ENCODE assay signal across 1 cellular context in the genomic region with DNA sequence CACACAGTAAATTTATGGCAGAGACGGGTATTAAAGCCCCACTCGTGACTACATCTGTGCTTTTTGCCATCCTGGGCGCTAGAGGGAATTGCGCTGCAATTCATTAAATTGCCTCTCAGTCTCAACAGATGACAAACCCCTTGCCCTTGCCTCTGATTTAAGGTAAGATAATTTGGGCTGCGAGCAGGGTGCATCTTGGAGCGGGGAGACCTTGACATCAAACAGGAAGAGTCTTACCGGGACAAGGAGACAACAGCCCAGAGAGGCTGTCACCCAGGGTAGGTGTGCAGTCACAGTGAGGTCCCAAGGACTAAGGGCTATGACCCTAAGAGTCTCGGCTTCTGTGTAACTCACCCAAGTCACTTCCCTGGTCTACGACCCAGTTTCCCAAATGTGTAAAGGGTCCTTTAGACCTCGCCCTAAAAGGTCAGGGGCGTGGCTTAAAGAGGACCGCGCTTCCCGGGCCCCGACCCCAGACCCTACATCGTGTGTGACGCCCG.
TF ChIP-seq lines count a peak whose summit lies in the region.

No MANE protein-coding gene starts in this region.

TF ChIP-seq in H1, 55 proteins besides CTCF, POLR2A, EP300 and RAD21 (continued from another document):
- TF ChIP-seq, protein P1, sequence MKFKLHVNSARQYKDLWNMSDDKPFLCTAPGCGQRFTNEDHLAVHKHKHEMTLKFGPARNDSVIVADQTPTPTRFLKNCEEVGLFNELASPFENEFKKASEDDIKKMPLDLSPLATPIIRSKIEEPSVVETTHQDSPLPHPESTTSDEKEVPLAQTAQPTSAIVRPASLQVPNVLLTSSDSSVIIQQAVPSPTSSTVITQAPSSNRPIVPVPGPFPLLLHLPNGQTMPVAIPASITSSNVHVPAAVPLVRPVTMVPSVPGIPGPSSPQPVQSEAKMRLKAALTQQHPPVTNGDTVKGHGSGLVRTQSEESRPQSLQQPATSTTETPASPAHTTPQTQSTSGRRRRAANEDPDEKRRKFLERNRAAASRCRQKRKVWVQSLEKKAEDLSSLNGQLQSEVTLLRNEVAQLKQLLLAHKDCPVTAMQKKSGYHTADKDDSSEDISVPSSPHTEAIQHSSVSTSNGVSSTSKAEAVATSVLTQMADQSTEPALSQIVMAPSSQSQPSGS (IDR thresholded peaks at IDR 0.05; ENCODE audit: low read length): 0 out of 2 replicates have a peak, but pooled peaks have one; percentile 74
- TF ChIP-seq SP1 (IDR thresholded peaks at IDR 0.05; ENCODE audit: low read depth, low read length): no peak
- TF ChIP-seq GABPA (IDR thresholded peaks at IDR 0.05; ENCODE audit: borderline replicate concordance, insufficient read depth, low read length): no peak
- no peak for TF ChIP-seq KDM4A (IDR thresholded peaks at IDR 0.05; ENCODE audit: low read depth, low read length, severe bottlenecking)
- TF ChIP-seq, protein P2, sequence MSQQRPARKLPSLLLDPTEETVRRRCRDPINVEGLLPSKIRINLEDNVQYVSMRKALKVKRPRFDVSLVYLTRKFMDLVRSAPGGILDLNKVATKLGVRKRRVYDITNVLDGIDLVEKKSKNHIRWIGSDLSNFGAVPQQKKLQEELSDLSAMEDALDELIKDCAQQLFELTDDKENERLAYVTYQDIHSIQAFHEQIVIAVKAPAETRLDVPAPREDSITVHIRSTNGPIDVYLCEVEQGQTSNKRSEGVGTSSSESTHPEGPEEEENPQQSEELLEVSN (IDR thresholded peaks at IDR 0.05): no peak
- peak; percentile 69 for TF ChIP-seq SRF (IDR thresholded peaks at IDR 0.05; ENCODE audit: low read depth, low read length)
- TF ChIP-seq ASH2L (IDR thresholded peaks at IDR 0.05; ENCODE audit: low read length): no peak
- no peak for TF ChIP-seq SAP30 (IDR thresholded peaks at IDR 0.05; ENCODE audit: insufficient read depth, insufficient replicate concordance, low read length)
- no peak for TF ChIP-seq CHD1 (IDR thresholded peaks at IDR 0.05; ENCODE audit: low read depth, low read length)
- TF ChIP-seq TBP (IDR thresholded peaks at IDR 0.05; ENCODE audit: low read depth, low read length): no peak
- no peak for TF ChIP-seq EZH2 (IDR thresholded peaks at IDR 0.05; ENCODE audit: low read depth, low read length, severe bottlenecking)
- no peak for TF ChIP-seq CBX8 (IDR thresholded peaks at IDR 0.05; ENCODE audit: borderline replicate concordance, low read depth, low read length)
